ENCODE assay signal across 15 cellular contexts in genomic region chr2:6352247-6352646, GRCh38.
A peak's percentile ranks its signal among the peaks of the same experiment; 100 is the strongest.
DNase-seq lines count a peak whose midpoint lies in the region; ATAC-seq lines count a peak whose summit lies in the region.
"Had no signal": no experiment of that assay in that cellular context is flagged by ENCODE, and none has a peak within 500 bp of the region (broad histone marks: within the 10 kb centered on the region; RNA-seq: fewer than 3 reads in every experiment).

No MANE protein-coding gene starts in this region.

- DNase-seq in memory B cell (ENCODE audit: low spot score in 2 of 2) (peak in 1 of 2 donors; percentile 18), NCI-H1105 (lab: John Stamatoyannopoulos, UW) (no peak), GDM1 (lab: John Stamatoyannopoulos, UW) (no peak)
- no peak for DNase-seq in activated CD8-positive, alpha-beta memory T cell treated with anti-CD3 and anti-CD28 coated beads for 24 hours
- DNase-seq in CD4-positive, alpha-beta memory T cell, result no peak
- DNase-seq: activated CD8-positive, alpha-beta memory T cell treated with anti-CD3 and anti-CD28 coated beads, Interleukin-2, amount 10 ng/mL, durations not matched to agents 7 days and 5 days; natural killer cell; stimulated activated CD4-positive, alpha-beta T cell treated with anti-CD3 and anti-CD28 coated beads, Interleukin-12 subunit alpha, Interleukin-12 subunit beta, amount 100 ng/mL, for 4 hours; stimulated activated naive CD8-positive, alpha-beta T cell treated with anti-CD3 and anti-CD28 coated beads, Interleukin-15, amount 100 ng/mL, for 72 hours; T-helper 17 cell had no signal

- no peaks in the 10 kb centered on the region for H3K27me3 Mint-ChIP-seq in memory B cell
- H3K27me3 Mint-ChIP-seq in CD4-positive, alpha-beta memory T cell, result no peaks in the 10 kb centered on the region
- H3K27me3 Mint-ChIP-seq: activated CD8-positive, alpha-beta memory T cell treated with anti-CD3 and anti-CD28 coated beads, Interleukin-2, amount 10 ng/mL, durations not matched to agents 7 days and 5 days; stimulated activated naive CD8-positive, alpha-beta T cell treated with anti-CD3 and anti-CD28 coated beads, Interleukin-15, amount 100 ng/mL, for 72 hours; T-helper 17 cell had no signal

- no peaks in the 10 kb centered on the region for H3K27me3 ChIP-seq in CD4-positive, alpha-beta memory T cell (ENCODE audit: insufficient read depth, low read length)

- peak overlapping the region; percentile 79 for H3K27ac Mint-ChIP-seq in memory B cell
- H3K27ac Mint-ChIP-seq in CD4-positive, alpha-beta memory T cell, result no peak overlapping the region
- H3K27ac Mint-ChIP-seq: activated CD8-positive, alpha-beta memory T cell treated with anti-CD3 and anti-CD28 coated beads, Interleukin-2, amount 10 ng/mL, durations not matched to agents 7 days and 5 days; GM23338; natural killer cell; T-helper 17 cell had no signal

- H3K4me1 ChIP-seq in CD4-positive, alpha-beta memory T cell (ENCODE audit: insufficient read depth, low read length), result no peaks in the 10 kb centered on the region

- H3K36me3 Mint-ChIP-seq in memory B cell, result no peaks in the 10 kb centered on the region
- H3K36me3 Mint-ChIP-seq in CD4-positive, alpha-beta memory T cell, result no peaks in the 10 kb centered on the region
- H3K36me3 Mint-ChIP-seq: activated CD8-positive, alpha-beta memory T cell treated with anti-CD3 and anti-CD28 coated beads, Interleukin-2, amount 10 ng/mL, durations not matched to agents 7 days and 5 days; natural killer cell had no signal

- H3K27ac ChIP-seq in CD4-positive, alpha-beta memory T cell (ENCODE audit: low read depth, low read length), result no peak overlapping the region
- H3K27ac ChIP-seq: epithelial cell of prostate had no signal

- intact Hi-C loops in CD4-positive, alpha-beta memory T cell (cut with micrococcal nuclease), result no loop called here

- POLR2A ChIA-PET in CD4-positive, alpha-beta memory T cell (lab: Charles Lee; ENCODE audit: partially characterized antibody), result no interaction called here

- CTCF ChIA-PET in CD4-positive, alpha-beta memory T cell (lab: Charles Lee; ENCODE audit: partially characterized antibody), result no interaction called here

- H3K4me3 Mint-ChIP-seq in memory B cell, result peak overlapping the region; percentile 52
- no peak overlapping the region for H3K4me3 Mint-ChIP-seq in CD4-positive, alpha-beta memory T cell
- H3K4me3 Mint-ChIP-seq: activated CD8-positive, alpha-beta memory T cell treated with anti-CD3 and anti-CD28 coated beads, Interleukin-2, amount 10 ng/mL, durations not matched to agents 7 days and 5 days; GM23338; natural killer cell; stimulated activated naive CD8-positive, alpha-beta T cell treated with anti-CD3 and anti-CD28 coated beads, Interleukin-15, amount 100 ng/mL, for 72 hours; T-helper 17 cell had no signal

- no peaks in the 10 kb centered on the region for H3K36me3 ChIP-seq in CD4-positive, alpha-beta memory T cell (ENCODE audit: insufficient read depth, low read length)

- ATAC-seq in GM18868 (IDR thresholded peaks at IDR 0.05; ENCODE audit: unreplicated experiment) (peak; percentile 86), GM21619 (IDR thresholded peaks at IDR 0.05; ENCODE audit: unreplicated experiment) (peak; percentile 72), HG03135 (IDR thresholded peaks at IDR 0.05; ENCODE audit: unreplicated experiment) (peak; percentile 82), memory B cell (ENCODE audit: low read depth) (peak; percentile 80)
- ATAC-seq: activated CD8-positive, alpha-beta memory T cell treated with anti-CD3 and anti-CD28 coated beads, Interleukin-2, amount 10 ng/mL, durations not matched to agents 7 days and 5 days; natural killer cell; stimulated activated naive CD8-positive, alpha-beta T cell treated with anti-CD3 and anti-CD28 coated beads, Interleukin-15, amount 100 ng/mL, for 72 hours; T-helper 17 cell had no signal

- H3K9me3 ChIP-seq in CD4-positive, alpha-beta memory T cell (ENCODE audit: control insufficient read depth in 1 of 2, low read length in 2 of 2), result no peaks in the 10 kb centered on the region

- H3K9me3 Mint-ChIP-seq in memory B cell, result no peaks in the 10 kb centered on the region
- H3K9me3 Mint-ChIP-seq in CD4-positive, alpha-beta memory T cell, result peaks cover 0 to 6% (median 0%) of the 10 kb centered on the region in 8 donors
- H3K9me3 Mint-ChIP-seq: stimulated activated naive CD8-positive, alpha-beta T cell treated with anti-CD3 and anti-CD28 coated beads, Interleukin-15, amount 100 ng/mL, for 72 hours had no signal

- H3K4me3 ChIP-seq in CD4-positive, alpha-beta memory T cell (ENCODE audit: low read length in 2 of 2), result no peak overlapping the region
- H3K4me3 ChIP-seq: GM23338 had no signal

- peaks cover 15% of the 10 kb centered on the region for H3K4me1 Mint-ChIP-seq in memory B cell
- no peaks in the 10 kb centered on the region for H3K4me1 Mint-ChIP-seq in CD4-positive, alpha-beta memory T cell
- H3K4me1 Mint-ChIP-seq: activated CD8-positive, alpha-beta memory T cell treated with anti-CD3 and anti-CD28 coated beads, Interleukin-2, amount 10 ng/mL, durations not matched to agents 7 days and 5 days; GM23338; natural killer cell; stimulated activated naive CD8-positive, alpha-beta T cell treated with anti-CD3 and anti-CD28 coated beads, Interleukin-15, amount 100 ng/mL, for 72 hours; T-helper 17 cell had no signal
